ENCODE assay signal across 11 cellular contexts in genomic region chr22:46086577-46087335, GRCh38.
DNase-seq lines count a peak whose midpoint lies in the region; ATAC-seq, FAIRE-seq and TF ChIP-seq lines count a peak whose summit lies in the region.
"Had no signal": no experiment of that assay in that cellular context is flagged by ENCODE, and none has a peak within 500 bp of the region (broad histone marks: within the 10 kb centered on the region; RNA-seq: fewer than 3 reads in every experiment).

No MANE protein-coding gene starts in this region.

- H3K27me3 Mint-ChIP-seq in HFFc6 (ENCODE audit: insufficient read depth) = peaks cover 41% of the 10 kb centered on the region
- no peaks in the 10 kb centered on the region for H3K27me3 Mint-ChIP-seq in activated CD8-positive, alpha-beta T cell treated with anti-CD3 and anti-CD28 coated beads, Interleukin-2, amount 10 ng/mL, durations not matched to agents 7 days and 5 days (ENCODE audit: low read depth)

- H2AFZ ChIP-seq in HepG2 (ENCODE audit: low read length) = no peak overlapping the region

- WGBS in HepG2 (ENCODE audit: low lambda C conversion rate) = 40% methylated on average over 13 of the region's 18 CpGs

- no peaks in the 10 kb centered on the region for H3K79me2 ChIP-seq in HepG2 (ENCODE audit: insufficient read depth, low read length)

- CTCF ChIA-PET in HepG2 (lab: Yijun Ruan, JAX; ENCODE audit: low intra/inter-chr PET ratio, low total read pairs) = no interaction called here
- CTCF ChIA-PET in activated CD8-positive, alpha-beta T cell treated with anti-CD3 and anti-CD28 coated beads, Interleukin-2, amount 10 ng/mL, durations not matched to agents 7 days and 5 days (lab: Charles Lee) = no interaction called here

- H3K4me3 ChIP-seq in HepG2 (replicated peaks in 1 of 3; ENCODE audit: insufficient read depth in 1 of 3, low read depth in 2 of 3, low read length in 3 of 3) = no peak overlapping the region

- no peaks in the 10 kb centered on the region for H3K9me3 Mint-ChIP-seq in HFFc6
- no peaks in the 10 kb centered on the region for H3K9me3 Mint-ChIP-seq in activated CD8-positive, alpha-beta T cell treated with anti-CD3 and anti-CD28 coated beads, Interleukin-2, amount 10 ng/mL, durations not matched to agents 7 days and 5 days (ENCODE audit: insufficient read depth)
- H3K9me3 Mint-ChIP-seq: activated T-helper 2 cell treated with anti-CD3 and anti-CD28 coated beads, Interferon-gamma antibody, Interleukin-2, Interleukin-4, amounts not matched to agents 10 μg/mL and 5 μg/mL and 100 μg/mL, durations not matched to agents 14 hours and 24 hours and 36 hours had no signal

- H4K20me1 ChIP-seq in HepG2 (ENCODE audit: insufficient read depth, low read length) = no peaks in the 10 kb centered on the region

- peak overlapping the region; percentile 80 for H3K4me3 Mint-ChIP-seq in HFFc6
- H3K4me3 Mint-ChIP-seq in activated CD8-positive, alpha-beta T cell treated with anti-CD3 and anti-CD28 coated beads, Interleukin-2, amount 10 ng/mL, durations not matched to agents 7 days and 5 days = no peak overlapping the region

- peaks cover 64% of the 10 kb centered on the region for H3K36me3 Mint-ChIP-seq in HFFc6 (ENCODE audit: low read depth)
- no peaks in the 10 kb centered on the region for H3K36me3 Mint-ChIP-seq in activated CD8-positive, alpha-beta T cell treated with anti-CD3 and anti-CD28 coated beads, Interleukin-2, amount 10 ng/mL, durations not matched to agents 7 days and 5 days (ENCODE audit: low read depth)

- intact Hi-C loops in HepG2 (cut with micrococcal nuclease; ENCODE audit: unreplicated experiment) = no loop called here

- peaks cover 40% of the 10 kb centered on the region for H3K4me1 ChIP-seq in HepG2 (ENCODE audit: insufficient read depth, low read length)

- ATAC-seq in HepG2 = peak; percentile 25
- no peak for ATAC-seq in GM18907 (IDR thresholded peaks at IDR 0.05; ENCODE audit: unreplicated experiment)
- ATAC-seq in activated CD8-positive, alpha-beta T cell treated with anti-CD3 and anti-CD28 coated beads, Interleukin-2, amount 10 ng/mL, durations not matched to agents 7 days and 5 days = no peak

- no peak for TF ChIP-seq RAD21 in HepG2 (CRISPR knock-in tag; IDR thresholded peaks at IDR 0.05)

- peak overlapping the region; percentile 44 for H3K4me2 ChIP-seq in HepG2 (ENCODE audit: low read depth, low read length)

- H3K27ac Mint-ChIP-seq in HFFc6 = peak overlapping the region; percentile 96
- H3K27ac Mint-ChIP-seq in activated CD8-positive, alpha-beta T cell treated with anti-CD3 and anti-CD28 coated beads, Interleukin-2, amount 10 ng/mL, durations not matched to agents 7 days and 5 days = no peak overlapping the region
- H3K27ac Mint-ChIP-seq: activated T-helper 2 cell treated with anti-CD3 and anti-CD28 coated beads, Interferon-gamma antibody, Interleukin-2, Interleukin-4, amounts not matched to agents 10 μg/mL and 5 μg/mL and 100 μg/mL, durations not matched to agents 14 hours and 24 hours and 36 hours had no signal

- in situ Hi-C loops in HepG2 (cut with HindIII; ENCODE audit: extremely low pct_ligation_motif_present, low pct_unique_long_range_greater_than_20kb) = no loop called here

- no peak for DNase-seq in HFFc6
- DNase-seq in caudate nucleus (lab: John Stamatoyannopoulos, UW) = no peak
- DNase-seq in HepG2 (ENCODE audit: low spot score) = no peak
- peak; percentile 43 for DNase-seq in superior temporal gyrus (ENCODE audit: extremely low spot score)
- no peak for DNase-seq in islet precursor cell
- no peak for DNase-seq in HTR-8/SVneo (ENCODE audit: insufficient read length, low spot score)
- no peak for DNase-seq in activated CD8-positive, alpha-beta T cell treated with anti-CD3 and anti-CD28 coated beads, Interleukin-2, amount 10 ng/mL, durations not matched to agents 7 days and 5 days
- DNase-seq: NCI-H2081 had no signal

- H3K27ac ChIP-seq in caudate nucleus (ENCODE audit: low read depth, low read length) = peak overlapping the region; percentile 98
- H3K27ac ChIP-seq in HepG2 (ENCODE audit: extremely low read length, insufficient read depth, low read length) = no peak overlapping the region
- H3K27ac ChIP-seq: neutrophil had no signal

- no peaks in the 10 kb centered on the region for H3K9me3 ChIP-seq in HepG2 (ENCODE audit: low read length)
- H3K9me3 ChIP-seq: neutrophil had no signal

- no peaks in the 10 kb centered on the region for H3K36me3 ChIP-seq in HepG2 (replicated peaks in 1 of 2; ENCODE audit: control insufficient read depth in 1 of 2, insufficient read depth in 2 of 2, low read length in 2 of 2)

- TF ChIP-seq EP300 in HepG2 (IDR thresholded peaks at IDR 0.05; ENCODE audit: low read depth in 2 of 2, low read length in 2 of 2) (no peak), HepG2 (CRISPR knock-in tag; IDR thresholded peaks at IDR 0.05; ENCODE audit: borderline replicate concordance) (no peak)

- FAIRE-seq in HepG2 (lab: Jason Lieb, UNC) = no peak
- no peak for FAIRE-seq in HTR-8/SVneo (lab: Jason Lieb, UNC)

- peaks cover 95% of the 10 kb centered on the region for H3K4me1 Mint-ChIP-seq in HFFc6 (ENCODE audit: low read depth)
- H3K4me1 Mint-ChIP-seq in activated CD8-positive, alpha-beta T cell treated with anti-CD3 and anti-CD28 coated beads, Interleukin-2, amount 10 ng/mL, durations not matched to agents 7 days and 5 days (ENCODE audit: low read depth) = peaks cover 6% of the 10 kb centered on the region

- H3K27me3 ChIP-seq in HepG2 (ENCODE audit: control insufficient read depth in 1 of 2, insufficient read depth in 2 of 2, low read length in 2 of 2) = peaks cover 8 to 36% of the 10 kb centered on the region in 2 experiments; a peak in 4 of 5 replicates
- H3K27me3 ChIP-seq: neutrophil had no signal

- POLR2A ChIA-PET in HepG2 (lab: Yijun Ruan, JAX) = no interaction called here
- POLR2A ChIA-PET in activated CD8-positive, alpha-beta T cell treated with anti-CD3 and anti-CD28 coated beads, Interleukin-2, amount 10 ng/mL, durations not matched to agents 7 days and 5 days (lab: Charles Lee) = no interaction called here

- TF ChIP-seq CTCF in HFFc6 (IDR thresholded peaks at IDR 0.05) (no peak), HepG2 (CRISPR knock-in tag; IDR thresholded peaks at IDR 0.05) (no peak)

- no peak for TF ChIP-seq POLR2A in HepG2 (IDR thresholded peaks at IDR 0.05; ENCODE audit: insufficient read depth in 1 of 2, low read depth in 2 of 2, low read length in 2 of 2)

- no TSS peak for BruUV-seq in HepG2 (replicated peaks; lab: Mats Ljungman, UMichigan)

- H3K9ac ChIP-seq in HepG2 (ENCODE audit: insufficient read depth, low read depth, low read length) = no peak overlapping the region

TF ChIP-seq in HepG2, 621 proteins besides CTCF, POLR2A, EP300 and RAD21:
- 0 out of 2 replicates have a peak, but pooled peaks have one; percentile 19 for TF ChIP-seq HNRNPL (IDR thresholded peaks at IDR 0.05; ENCODE audit: low read depth, low read length)
- no peak for TF ChIP-seq KDM1A (CRISPR knock-in tag; IDR thresholded peaks at IDR 0.05)
- TF ChIP-seq NR2F6 (IDR thresholded peaks at IDR 0.05) = peak; percentile 32; the same call in 1 of the 2 replicates
- TF ChIP-seq NR2F6 (CRISPR knock-in tag; IDR thresholded peaks at IDR 0.05) = 0 out of 2 replicates have a peak, but pooled peaks have one; percentile 30
- no peak for TF ChIP-seq ARID2 (CRISPR knock-in tag; IDR thresholded peaks at IDR 0.05; ENCODE audit: borderline replicate concordance)
- TF ChIP-seq ZNF883 (CRISPR knock-in tag; IDR thresholded peaks at IDR 0.05; ENCODE audit: not compliant biosample characterization) = peak; percentile 15
- no peak for TF ChIP-seq RFX5 (IDR thresholded peaks at IDR 0.05; ENCODE audit: low read depth, low read length)
- TF ChIP-seq HOXA3 (CRISPR knock-in tag; IDR thresholded peaks at IDR 0.05) = 0 out of 2 replicates have a peak, but pooled peaks have one; percentile 5
